ENCODE assay signal across 9 cellular contexts in the genomic region with DNA sequence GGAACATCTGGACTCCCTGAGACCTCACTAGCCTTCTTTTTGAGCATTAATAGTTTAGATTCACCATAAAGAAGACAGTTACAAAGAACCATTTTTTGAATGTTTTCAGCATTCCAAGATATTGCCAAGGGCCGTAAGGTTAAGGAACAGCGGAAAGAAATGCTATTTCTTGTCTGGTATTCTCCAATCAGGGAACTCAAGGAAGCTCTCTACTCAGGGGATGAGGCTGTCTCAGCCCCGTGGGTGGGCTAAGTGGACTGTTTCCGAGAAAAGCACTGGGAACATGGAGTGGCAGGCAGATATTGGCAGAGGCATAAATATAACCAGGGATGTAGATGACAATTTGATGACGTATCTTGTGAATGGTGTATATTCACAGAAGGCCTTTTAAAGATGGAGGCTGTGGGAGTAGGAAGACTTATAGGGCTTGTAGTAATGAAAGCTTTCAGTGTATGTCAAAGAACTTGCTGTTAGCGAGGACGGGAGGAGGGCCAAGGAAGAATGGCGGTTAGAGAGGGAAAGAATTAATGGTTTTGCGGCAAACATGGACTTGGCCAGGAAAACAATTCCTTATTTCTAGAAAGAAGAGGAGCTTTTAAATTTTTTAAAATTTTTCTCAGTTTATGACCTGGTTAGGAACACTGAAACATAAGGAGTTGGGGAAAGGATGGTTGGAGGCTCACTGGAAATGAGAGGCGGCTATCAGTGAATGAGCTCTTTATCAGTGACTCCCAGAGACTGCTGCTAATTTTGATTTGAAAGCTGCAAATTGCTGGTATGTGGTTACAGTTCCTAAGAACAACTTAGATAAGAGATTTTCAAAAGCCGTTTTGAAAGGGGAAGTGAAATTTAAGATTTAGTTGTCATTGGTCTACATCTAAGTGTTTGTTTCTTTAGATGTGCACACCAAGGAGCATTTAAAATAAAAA.
A peak's percentile ranks its signal among the peaks of the same experiment; 100 is the strongest.
DNase-seq lines count a peak whose midpoint lies in the region; ATAC-seq and TF ChIP-seq lines count a peak whose summit lies in the region.
"Had no signal": no experiment of that assay in that cellular context is flagged by ENCODE, and none has a peak within 500 bp of the region (broad histone marks: within the 10 kb centered on the region; RNA-seq: fewer than 3 reads in every experiment).

No MANE protein-coding gene starts in this region.

- H3K4me1 Mint-ChIP-seq in naive B cell = peaks cover 18 to 27% (median 25%) of the 10 kb centered on the region in 3 donors

- WGBS in prostate gland = 71% methylated on average over 11 of the region's 11 CpGs

- no peaks in the 10 kb centered on the region for H3K9me3 Mint-ChIP-seq in naive B cell

- H3K4me1 ChIP-seq in prostate gland (replicated peaks) = peaks cover 4% of the 10 kb centered on the region

- peak overlapping the region in 2 of 6 donors; percentile 0 to 51 for H3K27ac Mint-ChIP-seq in naive B cell

- no peaks in the 10 kb centered on the region for H3K9me3 ChIP-seq in prostate gland

- peak; percentile 92 for DNase-seq in SK-MEL-5 (ENCODE audit: low read depth, low spot score)
- DNase-seq in naive B cell = peak; percentile 21
- no peak for DNase-seq in activated naive CD4-positive, alpha-beta T cell treated with Interleukin-2 at 50 U/mL for 16 hours
- DNase-seq in iPS-NIHi7 (ENCODE audit: extremely low spot score) = no peak
- DNase-seq in C1 segment of cervical spinal cord (lab: John Stamatoyannopoulos, UW) = no peak
- DNase-seq in prostate gland (ENCODE audit: low spot score) = no peak

- H3K4me3 ChIP-seq in prostate gland = no peak overlapping the region

- in situ Hi-C loops in SK-MEL-5 (cut with HindIII; ENCODE audit: low pct_unique_long_range_greater_than_20kb, low sequenced_read_pairs) = no loop called here

- no peaks in the 10 kb centered on the region for H3K36me3 ChIP-seq in prostate gland

- ATAC-seq in GM18907 (IDR thresholded peaks at IDR 0.05; ENCODE audit: unreplicated experiment) = peak; percentile 66
- peak; percentile 63 for ATAC-seq in HG02981 (IDR thresholded peaks at IDR 0.05; ENCODE audit: unreplicated experiment)
- peak; percentile 63 to 66 for ATAC-seq in naive B cell (ENCODE audit: low read depth in 2 of 2)

- H3K4me3 Mint-ChIP-seq in naive B cell = peak overlapping the region in 6 of 8 donors; percentile 6 to 63 (median 28)

- no peak overlapping the region for H3K27ac ChIP-seq in prostate gland
- H3K27ac ChIP-seq: epithelial cell of prostate had no signal

- TF ChIP-seq POLR2A in prostate gland (IDR thresholded peaks at IDR 0.05) = no peak

- intact Hi-C loops in prostate gland (cut with DNase I) = loop anchor here (5.0 kb wide), 2 partner anchors 63 to 103 kb away; a partner anchor contains a TSS

- peaks cover 7 to 10% (median 9%) of the 10 kb centered on the region in 3 donors for H3K27me3 Mint-ChIP-seq in naive B cell

- no peaks in the 10 kb centered on the region for H3K27me3 ChIP-seq in prostate gland (replicated peaks; ENCODE audit: insufficient read depth)

- TF ChIP-seq CTCF in prostate gland (IDR thresholded peaks at IDR 0.05) = no peak

- H3K36me3 Mint-ChIP-seq in naive B cell = no peaks in the 10 kb centered on the region

Comparison
In these comparisons a context has a peak if more than half of its experiments do, and no peak if none do; other contexts are left out.
1. DNase-seq: peak in SK-MEL-5 (single experiment) and naive B cell (single experiment); none in activated naive CD4-positive, alpha-beta T cell treated with Interleukin-2 at 50 U/mL for 16 hours (single experiment), iPS-NIHi7 (single experiment), C1 segment of cervical spinal cord (0 of 14) and prostate gland (single experiment).
2. Peak in every context shown above with its lines, with median percentiles within 50 percentile points of each other: ATAC-seq.